19 cellular contexts compared by ENCODE assay signal in genomic region chr2:70795164-70795995, GRCh38. TPM values are rescaled to one million over a fixed set of nuclear protein-coding genes. Genes with fewer than 3 reads are reported as not detected.
DNase-seq lines count a peak whose midpoint lies in the region; ATAC-seq and TF ChIP-seq lines count a peak whose summit lies in the region.
"Had no signal": no experiment of that assay in that cellular context is flagged by ENCODE, and none has a peak within 500 bp of the region (broad histone marks: within the 10 kb centered on the region; RNA-seq: fewer than 3 reads in every experiment).

No MANE protein-coding gene starts in this region.

- H3K27ac Mint-ChIP-seq in stimulated activated naive CD8-positive, alpha-beta T cell treated with anti-CD3 and anti-CD28 coated beads, Interleukin-15, amount 100 ng/mL, for 72 hours: peak overlapping the region in 1 of 2 donors; percentile 71
- no peak overlapping the region for H3K27ac Mint-ChIP-seq in WTC11
- H3K27ac Mint-ChIP-seq in stimulated activated memory B cell treated with anti-CD40 and anti-IgM and Interleukin-4, amounts not matched to agents 10 μg/mL and 1 μg/mL and 100 μg/mL, for 72 hours: no peak overlapping the region
- H3K27ac Mint-ChIP-seq: CD4-positive, alpha-beta memory T cell; HFFc6 had no signal

- TF ChIP-seq CTCF in WTC11 (IDR thresholded peaks at IDR 0.05): no peak

- H3K4me1 Mint-ChIP-seq in stimulated activated naive CD8-positive, alpha-beta T cell treated with anti-CD3 and anti-CD28 coated beads, Interleukin-15, amount 100 ng/mL, for 72 hours: peaks cover 11% of the 10 kb centered on the region
- peaks cover 7% of the 10 kb centered on the region for H3K4me1 Mint-ChIP-seq in WTC11
- H3K4me1 Mint-ChIP-seq in stimulated activated memory B cell treated with anti-CD40 and anti-IgM and Interleukin-4, amounts not matched to agents 10 μg/mL and 1 μg/mL and 100 μg/mL, for 72 hours: peaks cover 13% of the 10 kb centered on the region

- peaks cover 9 to 12% of the 10 kb centered on the region in 2 donors for H3K9me3 Mint-ChIP-seq in stimulated activated naive CD8-positive, alpha-beta T cell treated with anti-CD3 and anti-CD28 coated beads, Interleukin-15, amount 100 ng/mL, for 72 hours
- H3K9me3 Mint-ChIP-seq in WTC11: peaks cover 23% of the 10 kb centered on the region
- peaks cover 14% of the 10 kb centered on the region for H3K9me3 Mint-ChIP-seq in stimulated activated memory B cell treated with anti-CD40 and anti-IgM and Interleukin-4, amounts not matched to agents 10 μg/mL and 1 μg/mL and 100 μg/mL, for 72 hours

- POLR2A ChIA-PET in WTC11 (lab: Charles Lee): no interaction called here

- H3K4me3 Mint-ChIP-seq in stimulated activated naive CD8-positive, alpha-beta T cell treated with anti-CD3 and anti-CD28 coated beads, Interleukin-15, amount 100 ng/mL, for 72 hours: no peak overlapping the region
- no peak overlapping the region for H3K4me3 Mint-ChIP-seq in WTC11
- H3K4me3 Mint-ChIP-seq in stimulated activated memory B cell treated with anti-CD40 and anti-IgM and Interleukin-4, amounts not matched to agents 10 μg/mL and 1 μg/mL and 100 μg/mL, for 72 hours: no peak overlapping the region
- H3K4me3 Mint-ChIP-seq: CD4-positive, alpha-beta memory T cell; HFFc6 had no signal

- peak; percentile 60 for ATAC-seq in stimulated activated naive CD8-positive, alpha-beta T cell treated with anti-CD3 and anti-CD28 coated beads, Interleukin-15, Interleukin-2, amounts not matched to agents 100 U/mL and 50 U/mL, for 24 hours
- ATAC-seq in stimulated activated naive CD8-positive, alpha-beta T cell treated with anti-CD3 and anti-CD28 coated beads, Interleukin-15, amount 100 ng/mL, for 72 hours: no peak
- ATAC-seq in WTC11 (peak; percentile 53), HG03521 (IDR thresholded peaks at IDR 0.05; ENCODE audit: unreplicated experiment) (no peak)
- peak; percentile 85 for ATAC-seq in stimulated activated memory B cell treated with anti-CD40 and anti-IgM and Interleukin-4, amounts not matched to agents 10 μg/mL and 1 μg/mL and 100 μg/mL, for 72 hours

- peaks cover 34% of the 10 kb centered on the region for H3K27me3 Mint-ChIP-seq in stimulated activated naive CD8-positive, alpha-beta T cell treated with anti-CD3 and anti-CD28 coated beads, Interleukin-15, amount 100 ng/mL, for 72 hours
- peaks cover 96% of the 10 kb centered on the region for H3K27me3 Mint-ChIP-seq in WTC11 (ENCODE audit: low read depth)
- H3K27me3 Mint-ChIP-seq in stimulated activated memory B cell treated with anti-CD40 and anti-IgM and Interleukin-4, amounts not matched to agents 10 μg/mL and 1 μg/mL and 100 μg/mL, for 72 hours: peaks cover 54% of the 10 kb centered on the region

- CTCF ChIA-PET in WTC11 (lab: Charles Lee): interaction anchor here (1.3 to 1.5 kb wide), 3 partner anchors 153 to 189 kb away, joined by 4 to 6 read pairs (median 4); no protein-coding TSS in a partner anchor

- no peak for DNase-seq in stimulated activated naive CD8-positive, alpha-beta T cell treated with anti-CD3 and anti-CD28 coated beads, Interleukin-15, Interleukin-2, amounts not matched to agents 100 U/mL and 50 U/mL, for 24 hours
- DNase-seq in stimulated activated naive CD8-positive, alpha-beta T cell treated with anti-CD3 and anti-CD28 coated beads, Interleukin-15, amount 100 ng/mL, for 72 hours: no peak
- no peak for DNase-seq in WTC11 (ENCODE audit: low spot score)
- DNase-seq in activated CD4-positive, alpha-beta T cell treated with anti-CD3 and anti-CD28 coated beads for 48 hours: no peak
- DNase-seq: C1 segment of cervical spinal cord; Calu3; CD4-positive, alpha-beta memory T cell; COR-L47; DMS53; DMS79 treated with DMSO at 0.1 percent for 48 hours; GF-D8; GOT3; HFFc6 had no signal

- H3K36me3 Mint-ChIP-seq in WTC11: peaks cover 12% of the 10 kb centered on the region
- H3K36me3 Mint-ChIP-seq in stimulated activated memory B cell treated with anti-CD40 and anti-IgM and Interleukin-4, amounts not matched to agents 10 μg/mL and 1 μg/mL and 100 μg/mL, for 72 hours: peaks cover 6% of the 10 kb centered on the region

TF ChIP-seq in WTC11, 78 proteins besides CTCF, POLR2A, EP300 and RAD21 (continues in another document):
- no peak for TF ChIP-seq TP53 (CRISPR knock-in tag; IDR thresholded peaks at IDR 0.05)
- no peak for TF ChIP-seq ETV6 (CRISPR knock-in tag; IDR thresholded peaks at IDR 0.05)
- TF ChIP-seq ZNF317 (CRISPR knock-in tag; IDR thresholded peaks at IDR 0.05; ENCODE audit: borderline replicate concordance, low read depth): no peak
- no peak for TF ChIP-seq PRRX2 (CRISPR knock-in tag; IDR thresholded peaks at IDR 0.05)
- TF ChIP-seq NFATC4 (CRISPR knock-in tag; IDR thresholded peaks at IDR 0.05): no peak
- no peak for TF ChIP-seq ZNF396 (CRISPR knock-in tag; IDR thresholded peaks at IDR 0.05; ENCODE audit: borderline replicate concordance)
- TF ChIP-seq JUN (CRISPR knock-in tag; IDR thresholded peaks at IDR 0.05): no peak
- no peak for TF ChIP-seq ZSCAN18 (CRISPR knock-in tag; IDR thresholded peaks at IDR 0.05)
- TF ChIP-seq NR2C2 (CRISPR knock-in tag; IDR thresholded peaks at IDR 0.05): no peak
- no peak for TF ChIP-seq PRDM15 (CRISPR knock-in tag; IDR thresholded peaks at IDR 0.05)
- no peak for TF ChIP-seq GABPB1 (CRISPR knock-in tag; IDR thresholded peaks at IDR 0.05)
- TF ChIP-seq NR1H2 (CRISPR knock-in tag; IDR thresholded peaks at IDR 0.05): no peak
- no peak for TF ChIP-seq ZBTB43 (CRISPR knock-in tag; IDR thresholded peaks at IDR 0.05)
- no peak for TF ChIP-seq CREB1 (CRISPR knock-in tag; IDR thresholded peaks at IDR 0.05)
- no peak for TF ChIP-seq CREM (CRISPR knock-in tag; IDR thresholded peaks at IDR 0.05)
- no peak for TF ChIP-seq ZNF425 (CRISPR knock-in tag; conservative IDR thresholded peaks at IDR 0.05)

RNA-seq across cellular contexts. Expression of gene FIGLA, which starts 4.9 kb away (rescaled TPM):
- not detected in 3 replicates for total RNA-seq in WTC11 (2021)
- total RNA-seq: A172; A673; Calu3; CD4-positive, alpha-beta memory T cell; Daoy; G401; HFFc6 had no signal

RNA-seq across cellular contexts. Expression of gene CLEC4F, which starts 25.0 kb away (rescaled TPM):
- not detected in 3 replicates for total RNA-seq in WTC11 (2021)
- total RNA-seq: A172; Calu3; CD4-positive, alpha-beta memory T cell; Daoy; HFFc6 had no signal

RNA-seq across cellular contexts. Expression of gene ADD2, which starts 27.4 kb away (rescaled TPM):
- total RNA-seq in WTC11 (2021): 164 to 196 TPM (median 187 TPM) in 3 replicates
- total RNA-seq: HFFc6 had no signal

RNA-seq across cellular contexts. Expression of gene CD207, which starts 40.2 kb away (rescaled TPM):
- total RNA-seq in WTC11 (2021): not detected in 3 replicates
- total RNA-seq: A172; Calu3; CD4-positive, alpha-beta memory T cell; Daoy; HFFc6 had no signal

Comparison
In these comparisons a context has a peak if more than half of its experiments do, and no peak if none do; other contexts are left out.
1. ATAC-seq: peak in stimulated activated naive CD8-positive, alpha-beta T cell treated with anti-CD3 and anti-CD28 coated beads, Interleukin-15, Interleukin-2, amounts not matched to agents 100 U/mL and 50 U/mL, for 24 hours (single experiment), WTC11 (single experiment) and stimulated activated memory B cell treated with anti-CD40 and anti-IgM and Interleukin-4, amounts not matched to agents 10 μg/mL and 1 μg/mL and 100 μg/mL, for 72 hours (single experiment); none in stimulated activated naive CD8-positive, alpha-beta T cell treated with anti-CD3 and anti-CD28 coated beads, Interleukin-15, amount 100 ng/mL, for 72 hours (single experiment) and HG03521 (single experiment).